Comparison of ENCODE assay signal across 39 cellular contexts in the genomic region with DNA sequence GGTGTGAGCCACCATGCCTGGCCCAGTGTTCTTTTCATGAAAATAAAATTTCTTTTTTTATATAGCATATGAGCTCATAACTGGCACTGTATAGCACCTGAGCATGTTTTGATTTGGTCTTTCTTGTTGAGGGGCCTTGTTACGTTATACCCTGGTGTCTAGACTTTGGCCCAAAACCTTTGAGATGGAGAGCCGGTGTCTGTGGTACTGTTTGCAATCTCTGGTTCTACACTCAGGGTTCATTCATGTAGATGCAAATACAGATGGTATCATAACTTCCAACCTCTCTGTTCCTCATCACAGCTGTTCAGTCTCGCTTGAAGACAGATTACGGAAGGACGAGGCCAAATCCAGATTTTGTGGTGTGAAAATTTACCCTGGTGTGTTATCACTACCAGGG. TPM values are rescaled to one million over a fixed set of nuclear protein-coding genes. Genes with fewer than 3 reads are reported as not detected.
"Had no signal": no experiment of that assay in that cellular context is flagged by ENCODE, and none has a peak within 500 bp of the region (broad histone marks: within the 10 kb centered on the region; RNA-seq: fewer than 3 reads in every experiment).

A gene with protein sequence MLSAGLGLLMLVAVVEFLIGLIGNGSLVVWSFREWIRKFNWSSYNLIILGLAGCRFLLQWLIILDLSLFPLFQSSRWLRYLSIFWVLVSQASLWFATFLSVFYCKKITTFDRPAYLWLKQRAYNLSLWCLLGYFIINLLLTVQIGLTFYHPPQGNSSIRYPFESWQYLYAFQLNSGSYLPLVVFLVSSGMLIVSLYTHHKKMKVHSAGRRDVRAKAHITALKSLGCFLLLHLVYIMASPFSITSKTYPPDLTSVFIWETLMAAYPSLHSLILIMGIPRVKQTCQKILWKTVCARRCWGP (plus strand): TSS at position 301 of the 400 bp plus-strand sequence. CDS start 145 bp downstream, outside the sequence.

- H3K27me3 Mint-ChIP-seq: activated naive CD4-positive, alpha-beta T cell treated with anti-CD3 and anti-CD28 coated beads, Interleukin-2, amount 10 ng/mL, durations not matched to agents 7 days and 5 days; activated naive CD4-positive, alpha-beta T cell treated with anti-CD3 and anti-CD28 coated beads, Interleukin-2, amount 50 U/mL, for 24 hours; activated naive CD8-positive, alpha-beta T cell; activated naive CD8-positive, alpha-beta T cell treated with anti-CD3 and anti-CD28 coated beads for 36 hours; activated naive CD8-positive, alpha-beta T cell treated with anti-CD3 and anti-CD28 coated beads, Interleukin-2, amount 10 ng/mL, durations not matched to agents 7 days and 5 days; activated naive CD8-positive, alpha-beta T cell treated with anti-CD3 and anti-CD28 coated beads, Interleukin-2, amount 50 U/mL, for 24 hours; activated T-cell treated with anti-CD3 and anti-CD28 coated beads, Interleukin-2, amount 50 U/mL, for 24 hours; activated T-helper 17 cell treated with anti-CD3 and anti-CD28 coated beads, Interleukin-2, amount 50 U/mL, for 72 hours; brain; central memory CD8-positive, alpha-beta T cell had no signal

- H3K27ac ChIP-seq: adrenal gland, ascending aorta, body of pancreas, brain microvascular endothelial cell, breast epithelium, cardiac muscle cell had no signal

- H3K9me3 ChIP-seq: adrenal gland, ascending aorta, body of pancreas, breast epithelium had no signal

- ATAC-seq: activated naive CD4-positive, alpha-beta T cell treated with anti-CD3 and anti-CD28 coated beads, Interleukin-2, amount 50 U/mL, for 72 hours; activated naive CD8-positive, alpha-beta T cell treated with anti-CD3 and anti-CD28 coated beads, Interleukin-2, amount 50 U/mL, for 24 hours; activated T-cell treated with anti-CD3 and anti-CD28 coated beads, Interleukin-2, amount 50 U/mL, for 4 hours; activated T-cell treated with anti-CD3 and anti-CD28 coated beads, Interleukin-2, amount 50 U/mL, for 72 hours; activated T-helper 17 cell treated with anti-CD3 and anti-CD28 coated beads, Interleukin-2, amount 50 U/mL, for 72 hours; body of pancreas had no signal

- DNase-seq: activated effector memory CD4-positive, alpha-beta T cell treated with anti-CD3 and anti-CD28 coated beads, Interleukin-2, amount 50 U/mL, for 16 hours; activated gamma-delta T cell; activated gamma-delta T cell treated with Interleukin-2 at 50 U/mL for 16 hours; activated naive CD4-positive, alpha-beta T cell; activated naive CD4-positive, alpha-beta T cell treated with anti-CD3 and anti-CD28 coated beads for 36 hours; activated naive CD4-positive, alpha-beta T cell treated with anti-CD3 and anti-CD28 coated beads, Interleukin-2, amount 10 ng/mL, durations not matched to agents 7 days and 5 days; activated naive CD4-positive, alpha-beta T cell treated with anti-CD3 and anti-CD28 coated beads, Interleukin-2, amount 50 U/mL, for 16 hours; activated naive CD4-positive, alpha-beta T cell treated with Interleukin-2 at 50 U/mL for 16 hours; activated naive CD8-positive, alpha-beta T cell treated with anti-CD3 and anti-CD28 coated beads for 36 hours; activated naive CD8-positive, alpha-beta T cell treated with anti-CD3 and anti-CD28 coated beads, Interleukin-2, amount 10 ng/mL, durations not matched to agents 7 days and 5 days; activated naive CD8-positive, alpha-beta T cell treated with anti-CD3 and anti-CD28 coated beads, Interleukin-2, amount 50 U/mL, for 24 hours; activated T-cell treated with anti-CD3 and anti-CD28 coated beads, Interleukin-2, amount 50 U/mL, for 1 hour; activated T-cell treated with anti-CD3 and anti-CD28 coated beads, Interleukin-2, amount 50 U/mL, for 24 hours; activated T-cell treated with anti-CD3 and anti-CD28 coated beads, Interleukin-2, amount 50 U/mL, for 4 hours; activated T-cell treated with anti-CD3 and anti-CD28 coated beads, Interleukin-2, amount 50 U/mL, for 48 hours; activated T-cell treated with anti-CD3 and anti-CD28 coated beads, Interleukin-2, amount 50 U/mL, for 72 hours; adrenal gland; amniotic stem cell; amygdala; anterior cingulate cortex; aorta; body of pancreas; brain microvascular endothelial cell; caudate nucleus; central memory CD4-positive, alpha-beta T cell; cerebellar nuclear complex had no signal

- H3K9me3 Mint-ChIP-seq: activated naive CD4-positive, alpha-beta T cell treated with anti-CD3 and anti-CD28 coated beads for 36 hours; activated naive CD4-positive, alpha-beta T cell treated with anti-CD3 and anti-CD28 coated beads, Interleukin-2, amount 10 ng/mL, durations not matched to agents 7 days and 5 days; activated naive CD4-positive, alpha-beta T cell treated with anti-CD3 and anti-CD28 coated beads, Interleukin-2, amount 50 U/mL, for 24 hours; activated naive CD4-positive, alpha-beta T cell treated with anti-CD3 and anti-CD28 coated beads, Interleukin-2, amount 50 U/mL, for 72 hours; activated naive CD8-positive, alpha-beta T cell treated with anti-CD3 and anti-CD28 coated beads for 36 hours; activated naive CD8-positive, alpha-beta T cell treated with anti-CD3 and anti-CD28 coated beads, Interleukin-2, amount 10 ng/mL, durations not matched to agents 7 days and 5 days; activated naive CD8-positive, alpha-beta T cell treated with anti-CD3 and anti-CD28 coated beads, Interleukin-2, amount 50 U/mL, for 24 hours; activated T-cell treated with anti-CD3 and anti-CD28 coated beads, Interleukin-2, amount 50 U/mL, for 24 hours; activated T-cell treated with anti-CD3 and anti-CD28 coated beads, Interleukin-2, amount 50 U/mL, for 4 hours; activated T-cell treated with anti-CD3 and anti-CD28 coated beads, Interleukin-2, amount 50 U/mL, for 72 hours; activated T-helper 1 cell treated with anti-CD3 and anti-CD28 coated beads, Interleukin-12 subunit alpha, Interleukin-12 subunit beta, Interleukin-2, Interleukin-4 antibody, amounts not matched to agents 30 ng/mL and 10 ng/mL and 1 ng/mL, durations not matched to agents 14 hours and 24 hours and 36 hours; activated T-helper 17 cell treated with anti-CD3 and anti-CD28 coated beads, Interleukin-2, amount 50 U/mL, for 72 hours; activated T-helper 2 cell treated with anti-CD3 and anti-CD28 coated beads, Interferon-gamma antibody, Interleukin-2, Interleukin-4, amounts not matched to agents 10 μg/mL and 5 μg/mL and 100 μg/mL, durations not matched to agents 14 hours and 24 hours and 36 hours; brain; central memory CD8-positive, alpha-beta T cell had no signal

- H3K4me1 ChIP-seq: adrenal gland, ascending aorta, body of pancreas, breast epithelium had no signal

- H3K27me3 ChIP-seq: adrenal gland, ascending aorta, body of pancreas, brain microvascular endothelial cell, breast epithelium, cardiac muscle cell had no signal

- H3K36me3 Mint-ChIP-seq: activated naive CD4-positive, alpha-beta T cell treated with anti-CD3 and anti-CD28 coated beads, Interleukin-2, amount 50 U/mL, for 72 hours had no signal

- H3K4me3 ChIP-seq: adrenal gland, ascending aorta, body of pancreas, breast epithelium, cardiac muscle cell had no signal

- H3K27ac Mint-ChIP-seq: activated naive CD4-positive, alpha-beta T cell treated with anti-CD3 and anti-CD28 coated beads for 36 hours; activated naive CD4-positive, alpha-beta T cell treated with anti-CD3 and anti-CD28 coated beads, Interleukin-2, amount 10 ng/mL, durations not matched to agents 7 days and 5 days; activated naive CD4-positive, alpha-beta T cell treated with anti-CD3 and anti-CD28 coated beads, Interleukin-2, amount 50 U/mL, for 24 hours; activated naive CD4-positive, alpha-beta T cell treated with anti-CD3 and anti-CD28 coated beads, Interleukin-2, amount 50 U/mL, for 72 hours; activated naive CD8-positive, alpha-beta T cell; activated naive CD8-positive, alpha-beta T cell treated with anti-CD3 and anti-CD28 coated beads for 36 hours; activated naive CD8-positive, alpha-beta T cell treated with anti-CD3 and anti-CD28 coated beads, Interleukin-2, amount 10 ng/mL, durations not matched to agents 7 days and 5 days; activated naive CD8-positive, alpha-beta T cell treated with anti-CD3 and anti-CD28 coated beads, Interleukin-2, amount 50 U/mL, for 24 hours; activated T-cell treated with anti-CD3 and anti-CD28 coated beads, Interleukin-2, amount 50 U/mL, for 24 hours; activated T-cell treated with anti-CD3 and anti-CD28 coated beads, Interleukin-2, amount 50 U/mL, for 72 hours; activated T-helper 1 cell treated with anti-CD3 and anti-CD28 coated beads, Interleukin-12 subunit alpha, Interleukin-12 subunit beta, Interleukin-2, Interleukin-4 antibody, amounts not matched to agents 30 ng/mL and 10 ng/mL and 1 ng/mL, durations not matched to agents 14 hours and 24 hours and 36 hours; activated T-helper 2 cell treated with anti-CD3 and anti-CD28 coated beads, Interferon-gamma antibody, Interleukin-2, Interleukin-4, amounts not matched to agents 10 μg/mL and 5 μg/mL and 100 μg/mL, durations not matched to agents 14 hours and 24 hours and 36 hours; brain had no signal

- H3K36me3 ChIP-seq: adrenal gland, brain microvascular endothelial cell, breast epithelium had no signal

- FAIRE-seq: astrocyte, bronchial epithelial cell had no signal

- H3K4me1 Mint-ChIP-seq: activated naive CD4-positive, alpha-beta T cell treated with anti-CD3 and anti-CD28 coated beads, Interleukin-2, amount 10 ng/mL, durations not matched to agents 7 days and 5 days; activated naive CD8-positive, alpha-beta T cell treated with anti-CD3 and anti-CD28 coated beads for 36 hours; activated naive CD8-positive, alpha-beta T cell treated with anti-CD3 and anti-CD28 coated beads, Interleukin-2, amount 50 U/mL, for 24 hours; activated T-helper 17 cell treated with anti-CD3 and anti-CD28 coated beads, Interleukin-2, amount 50 U/mL, for 72 hours; brain; central memory CD8-positive, alpha-beta T cell had no signal

- H3K4me3 Mint-ChIP-seq: activated naive CD4-positive, alpha-beta T cell treated with anti-CD3 and anti-CD28 coated beads for 36 hours; activated naive CD4-positive, alpha-beta T cell treated with anti-CD3 and anti-CD28 coated beads, Interleukin-2, amount 10 ng/mL, durations not matched to agents 7 days and 5 days; activated naive CD4-positive, alpha-beta T cell treated with anti-CD3 and anti-CD28 coated beads, Interleukin-2, amount 50 U/mL, for 24 hours; activated naive CD8-positive, alpha-beta T cell; activated naive CD8-positive, alpha-beta T cell treated with anti-CD3 and anti-CD28 coated beads for 36 hours; activated naive CD8-positive, alpha-beta T cell treated with anti-CD3 and anti-CD28 coated beads, Interleukin-2, amount 10 ng/mL, durations not matched to agents 7 days and 5 days; activated naive CD8-positive, alpha-beta T cell treated with anti-CD3 and anti-CD28 coated beads, Interleukin-2, amount 50 U/mL, for 24 hours; activated T-cell treated with anti-CD3 and anti-CD28 coated beads, Interleukin-2, amount 50 U/mL, for 24 hours; activated T-cell treated with anti-CD3 and anti-CD28 coated beads, Interleukin-2, amount 50 U/mL, for 4 hours; activated T-cell treated with anti-CD3 and anti-CD28 coated beads, Interleukin-2, amount 50 U/mL, for 72 hours; activated T-helper 1 cell treated with anti-CD3 and anti-CD28 coated beads, Interleukin-12 subunit alpha, Interleukin-12 subunit beta, Interleukin-2, Interleukin-4 antibody, amounts not matched to agents 30 ng/mL and 10 ng/mL and 1 ng/mL, durations not matched to agents 14 hours and 24 hours and 36 hours; activated T-helper 17 cell treated with anti-CD3 and anti-CD28 coated beads, Interleukin-2, amount 50 U/mL, for 72 hours; brain; central memory CD8-positive, alpha-beta T cell had no signal

RNA-seq across cellular contexts. Expression of the gene that starts here (rescaled TPM):
- total RNA-seq: ascending aorta had no signal
